Comparison of ENCODE assay signal across 8 cellular contexts in genomic region chr22:24271406-24271760, GRCh38. TPM values are rescaled to one million over a fixed set of nuclear protein-coding genes. Genes with fewer than 3 reads are reported as not detected.
DNase-seq lines count a peak whose midpoint lies in the region; ATAC-seq and TF ChIP-seq lines count a peak whose summit lies in the region.

No MANE protein-coding gene starts in this region.

- H3K9me3 ChIP-seq in BLaER1 (no peaks in the 10 kb centered on the region), Loucy (ENCODE audit: insufficient read depth, low read depth, low read length) (no peaks in the 10 kb centered on the region), duodenal mucosa (ENCODE audit: control insufficient read depth in 1 of 2, low read length in 2 of 2) (no peaks in the 10 kb centered on the region)

- DNase-seq in naive thymus-derived CD8-positive, alpha-beta T cell, result no peak
- DNase-seq in 8988T (no peak), NCI-H187 (lab: John Stamatoyannopoulos, UW) (no peak), NCI-H1417 (lab: John Stamatoyannopoulos, UW) (no peak), hippocampal formation (lab: John Stamatoyannopoulos, UW) (no peak)

- H3K9me3 Mint-ChIP-seq in naive thymus-derived CD8-positive, alpha-beta T cell, result no peaks in the 10 kb centered on the region

- ATAC-seq in naive thymus-derived CD8-positive, alpha-beta T cell, result no peak

- peak overlapping the region; percentile 90 for H3K4me3 ChIP-seq in BLaER1
- peak overlapping the region; percentile 81 for H3K4me3 ChIP-seq in Loucy (ENCODE audit: low read length, poor library complexity, severe bottlenecking)
- H3K4me3 ChIP-seq in duodenal mucosa (ENCODE audit: low read depth in 1 of 2, low read length in 2 of 2), result peak overlapping the region; percentile 87 to 90

- H3K27ac ChIP-seq in BLaER1, result peak overlapping the region; percentile 96
- H3K27ac ChIP-seq in duodenal mucosa (ENCODE audit: low read depth, low read length), result peak overlapping the region; percentile 92

- TF ChIP-seq CTCF in Loucy (conservative IDR thresholded peaks at IDR 0.05; ENCODE audit: low read length), result no peak

- peak overlapping the region; percentile 57 to 93 (median 83) for H3K27ac Mint-ChIP-seq in naive thymus-derived CD8-positive, alpha-beta T cell

- H2AFZ ChIP-seq in Loucy (ENCODE audit: low read length), result peak overlapping the region; percentile 91

- H3K4me2 ChIP-seq in BLaER1 (peak overlapping the region; percentile 84), Loucy (ENCODE audit: low read depth, low read length, poor library complexity, severe bottlenecking) (peak overlapping the region; percentile 78)

- H3K4me1 ChIP-seq in BLaER1 (peaks cover 54% of the 10 kb centered on the region), Loucy (ENCODE audit: insufficient read depth, low read length, poor library complexity, severe bottlenecking) (peaks cover 27% of the 10 kb centered on the region), duodenal mucosa (ENCODE audit: control insufficient read depth in 1 of 2, insufficient read depth in 2 of 2, low read length in 2 of 2) (peaks cover 5 to 15% of the 10 kb centered on the region in 2 donors)

- H4K20me1 ChIP-seq in BLaER1 (peaks cover 48% of the 10 kb centered on the region), Loucy (ENCODE audit: insufficient read depth, low read length, poor library complexity, severe bottlenecking) (peaks cover 35% of the 10 kb centered on the region)

- peaks cover 0 to 5% (median 0%) of the 10 kb centered on the region in 3 donors for H3K36me3 Mint-ChIP-seq in naive thymus-derived CD8-positive, alpha-beta T cell

- H3K9me2 ChIP-seq in Loucy (replicated peaks; ENCODE audit: low read depth, low read length), result no peaks in the 10 kb centered on the region

- H3K27me3 ChIP-seq in BLaER1, result no peaks in the 10 kb centered on the region
- no peaks in the 10 kb centered on the region for H3K27me3 ChIP-seq in Loucy (ENCODE audit: insufficient read depth, low read length, poor library complexity, severe bottlenecking)
- H3K27me3 ChIP-seq in duodenal mucosa (ENCODE audit: control insufficient read depth in 1 of 2, insufficient read depth in 2 of 2, low read length in 2 of 2), result no peaks in the 10 kb centered on the region

- H3K36me3 ChIP-seq in BLaER1 (0 out of 2 replicates have a peak, but pooled peaks cover 5% of the 10 kb centered on the region), Loucy (ENCODE audit: insufficient read depth, low read length) (no peaks in the 10 kb centered on the region), duodenal mucosa (ENCODE audit: control insufficient read depth in 1 of 2, insufficient read depth in 2 of 2, low read length in 2 of 2) (no peaks in the 10 kb centered on the region)

- H3K4me3 Mint-ChIP-seq in naive thymus-derived CD8-positive, alpha-beta T cell, result peak overlapping the region; percentile 83 to 95 (median 90)

- peaks cover 7 to 46% (median 37%) of the 10 kb centered on the region in 4 donors for H3K4me1 Mint-ChIP-seq in naive thymus-derived CD8-positive, alpha-beta T cell

- no peaks in the 10 kb centered on the region for H3F3A ChIP-seq in Loucy (ENCODE audit: low read depth)

- H3K79me2 ChIP-seq in Loucy (ENCODE audit: insufficient read depth, low read length), result peaks cover 53% of the 10 kb centered on the region

- POLR2A ChIA-PET in naive thymus-derived CD8-positive, alpha-beta T cell (lab: Charles Lee), result interaction anchor here (1.0 to 1.3 kb wide), 4 partner anchors 17 to 575 kb away, joined by 3 to 6 read pairs (median 3); partner anchors contain the start of gene ADORA2A

- no peaks in the 10 kb centered on the region for H3K27me3 Mint-ChIP-seq in naive thymus-derived CD8-positive, alpha-beta T cell

- H3K9ac ChIP-seq in BLaER1 (peak overlapping the region; percentile 96), Loucy (ENCODE audit: low read depth, low read length, poor library complexity, severe bottlenecking) (peak overlapping the region; percentile 95), duodenal mucosa (ENCODE audit: low read depth in 1 of 2, low read length in 2 of 2) (peak overlapping the region; percentile 90 to 100)

RNA-seq across cellular contexts. Expression of gene SPECC1L, which starts 0.8 kb away (rescaled TPM):
- total RNA-seq in naive thymus-derived CD8-positive, alpha-beta T cell, result 10 to 100 TPM; 67.6 to 71.4 TPM
- 10 to 100 TPM in 1 of 3 donors, 1 to 10 TPM in 2; 6.6 to 16.6 (median 8.0) TPM for polyA plus RNA-seq in naive thymus-derived CD8-positive, alpha-beta T cell

RNA-seq across cellular contexts. Expression of gene GGT5, which starts 26.5 kb away (rescaled TPM):
- total RNA-seq in naive thymus-derived CD8-positive, alpha-beta T cell, result under 1 TPM in 1 of 2 experiments, not detected in 1; 0.08 TPM
- not detected for polyA plus RNA-seq in naive thymus-derived CD8-positive, alpha-beta T cell
